8 cellular contexts compared by ENCODE assay signal in genomic region chr12:69985656-69986055, GRCh38.
DNase-seq lines count a peak whose midpoint lies in the region; ATAC-seq and TF ChIP-seq lines count a peak whose summit lies in the region.

No MANE protein-coding gene starts in this region.

- peak; percentile 24 for TF ChIP-seq CTCF in natural killer cell (IDR thresholded peaks at IDR 0.05)

- H3K27me3 Mint-ChIP-seq in activated T-cell treated with anti-CD3 and anti-CD28 coated beads, Interleukin-2, amount 50 U/mL, for 4 hours (ENCODE audit: low read depth) = peaks cover 5% of the 10 kb centered on the region
- H3K27me3 Mint-ChIP-seq in natural killer cell (ENCODE audit: low read depth in 2 of 2) = peaks cover 2 to 11% of the 10 kb centered on the region in 2 donors
- H3K27me3 Mint-ChIP-seq in activated naive CD4-positive, alpha-beta T cell treated with anti-CD3 and anti-CD28 coated beads, Interleukin-2, amount 10 ng/mL, durations not matched to agents 7 days and 5 days = no peaks in the 10 kb centered on the region

- H3K4me1 Mint-ChIP-seq in activated T-cell treated with anti-CD3 and anti-CD28 coated beads, Interleukin-2, amount 50 U/mL, for 4 hours (ENCODE audit: low read depth) = no peaks in the 10 kb centered on the region
- no peaks in the 10 kb centered on the region for H3K4me1 Mint-ChIP-seq in natural killer cell
- H3K4me1 Mint-ChIP-seq in activated naive CD4-positive, alpha-beta T cell treated with anti-CD3 and anti-CD28 coated beads, Interleukin-2, amount 10 ng/mL, durations not matched to agents 7 days and 5 days = no peaks in the 10 kb centered on the region

- no peak for ATAC-seq in activated T-cell treated with anti-CD3 and anti-CD28 coated beads, Interleukin-2, amount 50 U/mL, for 4 hours
- ATAC-seq in HG02973 (IDR thresholded peaks at IDR 0.05; ENCODE audit: unreplicated experiment) (peak; percentile 91), SK-N-SH treated with all-trans-retinoic acid at 6 μM for 48 hours (0 out of 3 replicates have a peak, but pooled peaks have one; percentile 14), natural killer cell (peak in 2 of 3 donors; percentile 63 to 75), HG03571 (IDR thresholded peaks at IDR 0.05; ENCODE audit: unreplicated experiment) (no peak)

- H3K36me3 Mint-ChIP-seq in activated T-cell treated with anti-CD3 and anti-CD28 coated beads, Interleukin-2, amount 50 U/mL, for 4 hours (ENCODE audit: insufficient read depth) = no peaks in the 10 kb centered on the region
- H3K36me3 Mint-ChIP-seq in natural killer cell = no peaks in the 10 kb centered on the region
- H3K36me3 Mint-ChIP-seq in activated naive CD4-positive, alpha-beta T cell treated with anti-CD3 and anti-CD28 coated beads, Interleukin-2, amount 10 ng/mL, durations not matched to agents 7 days and 5 days = no peaks in the 10 kb centered on the region

- intact Hi-C loops in natural killer cell (cut with micrococcal nuclease) = no loop called here

- no peaks in the 10 kb centered on the region for H3K9me3 Mint-ChIP-seq in activated T-cell treated with anti-CD3 and anti-CD28 coated beads, Interleukin-2, amount 50 U/mL, for 4 hours
- no peaks in the 10 kb centered on the region for H3K9me3 Mint-ChIP-seq in natural killer cell
- no peaks in the 10 kb centered on the region for H3K9me3 Mint-ChIP-seq in activated naive CD4-positive, alpha-beta T cell treated with anti-CD3 and anti-CD28 coated beads, Interleukin-2, amount 10 ng/mL, durations not matched to agents 7 days and 5 days

- no peak overlapping the region for H3K27ac Mint-ChIP-seq in natural killer cell
- H3K27ac Mint-ChIP-seq in activated naive CD4-positive, alpha-beta T cell treated with anti-CD3 and anti-CD28 coated beads, Interleukin-2, amount 10 ng/mL, durations not matched to agents 7 days and 5 days = no peak overlapping the region

- peak; percentile 27 to 32 for DNase-seq in activated T-cell treated with anti-CD3 and anti-CD28 coated beads, Interleukin-2, amount 50 U/mL, for 48 hours
- DNase-seq in activated T-cell treated with anti-CD3 and anti-CD28 coated beads, Interleukin-2, amount 50 U/mL, for 4 hours = no peak
- DNase-seq in natural killer cell (no peak), NOMO-1 (lab: John Stamatoyannopoulos, UW; ENCODE audit: unreplicated experiment in 2 of 2) (no peak)
- DNase-seq in activated naive CD4-positive, alpha-beta T cell treated with anti-CD3 and anti-CD28 coated beads, Interleukin-2, amount 10 ng/mL, durations not matched to agents 7 days and 5 days = no peak

- no peak overlapping the region for H3K4me3 Mint-ChIP-seq in activated T-cell treated with anti-CD3 and anti-CD28 coated beads, Interleukin-2, amount 50 U/mL, for 4 hours
- H3K4me3 Mint-ChIP-seq in natural killer cell = no peak overlapping the region
- H3K4me3 Mint-ChIP-seq in activated naive CD4-positive, alpha-beta T cell treated with anti-CD3 and anti-CD28 coated beads, Interleukin-2, amount 10 ng/mL, durations not matched to agents 7 days and 5 days = no peak overlapping the region

- CTCF ChIA-PET in activated naive CD4-positive, alpha-beta T cell treated with anti-CD3 and anti-CD28 coated beads, Interleukin-2, amount 10 ng/mL, durations not matched to agents 7 days and 5 days (lab: Charles Lee) = interaction anchor here (0.6 kb wide), 1 partner anchor 1810 kb away, joined by 4 read pairs; no protein-coding TSS in a partner anchor

TF ChIP-seq in SK-N-SH treated with all-trans-retinoic acid at 6 μM for 48 hours, 23 proteins besides CTCF, POLR2A, EP300 and RAD21:
- no peak for TF ChIP-seq TCF4 (CRISPR knock-in tag; IDR thresholded peaks at IDR 0.05; ENCODE audit: borderline replicate concordance)
- TF ChIP-seq RARB (CRISPR knock-in tag; IDR thresholded peaks at IDR 0.05) = no peak
- TF ChIP-seq ESRRG (CRISPR knock-in tag; IDR thresholded peaks at IDR 0.05) = no peak
- TF ChIP-seq TOX (CRISPR knock-in tag; IDR thresholded peaks at IDR 0.05; ENCODE audit: borderline replicate concordance) = no peak
- no peak for TF ChIP-seq ZFP30 (CRISPR knock-in tag; IDR thresholded peaks at IDR 0.05)
- no peak for TF ChIP-seq ZNF565 (CRISPR knock-in tag; conservative IDR thresholded peaks at IDR 0.05; ENCODE audit: low read depth)
- TF ChIP-seq TSHZ2 (CRISPR knock-in tag; IDR thresholded peaks at IDR 0.05) = no peak
- TF ChIP-seq ZNF8 (CRISPR knock-in tag; IDR thresholded peaks at IDR 0.05) = no peak
- no peak for TF ChIP-seq ISL1 (CRISPR knock-in tag; IDR thresholded peaks at IDR 0.05)
- no peak for TF ChIP-seq OSR1 (CRISPR knock-in tag; IDR thresholded peaks at IDR 0.05)

Comparison
In these comparisons a context has a peak if more than half of its experiments do, and no peak if none do; other contexts are left out.
1. DNase-seq: peak in activated T-cell treated with anti-CD3 and anti-CD28 coated beads, Interleukin-2, amount 50 U/mL, for 48 hours (2 of 2); none in activated T-cell treated with anti-CD3 and anti-CD28 coated beads, Interleukin-2, amount 50 U/mL, for 4 hours (single experiment), natural killer cell (single experiment), NOMO-1 (0 of 2) and activated naive CD4-positive, alpha-beta T cell treated with anti-CD3 and anti-CD28 coated beads, Interleukin-2, amount 10 ng/mL, durations not matched to agents 7 days and 5 days (single experiment).
2. ATAC-seq: peak in HG02973 (single experiment), SK-N-SH treated with all-trans-retinoic acid at 6 μM for 48 hours (single experiment) and natural killer cell (2 of 3); none in activated T-cell treated with anti-CD3 and anti-CD28 coated beads, Interleukin-2, amount 50 U/mL, for 4 hours (0 of 2) and HG03571 (single experiment).